13 cellular contexts compared by ENCODE assay signal in the genomic region with DNA sequence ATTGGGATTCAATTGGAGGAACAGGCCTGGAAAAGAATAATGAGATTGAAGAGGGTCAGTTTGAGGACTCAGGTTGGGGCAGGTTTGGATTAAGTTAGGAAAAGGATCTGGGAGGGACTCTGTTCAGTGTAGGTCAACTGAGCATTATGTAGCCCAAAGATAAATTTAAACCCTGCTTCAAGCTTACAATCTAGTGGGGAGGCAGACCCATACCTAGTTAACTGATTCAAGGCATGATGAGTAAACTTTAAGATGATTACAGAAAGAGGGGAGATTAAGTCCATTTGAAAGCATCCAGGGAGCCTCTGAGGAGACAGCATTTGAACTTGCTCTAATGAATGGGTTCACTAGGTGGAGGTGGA. TPM values are rescaled to one million over a fixed set of nuclear protein-coding genes. Genes with fewer than 3 reads are reported as not detected.
A peak's percentile ranks its signal among the peaks of the same experiment; 100 is the strongest.
DNase-seq lines count a peak whose midpoint lies in the region; ATAC-seq lines count a peak whose summit lies in the region.
"Had no signal": no experiment of that assay in that cellular context is flagged by ENCODE, and none has a peak within 500 bp of the region (broad histone marks: within the 10 kb centered on the region; RNA-seq: fewer than 3 reads in every experiment).

No MANE protein-coding gene starts in this region.

- H3K9me2 ChIP-seq in GM23248 (ENCODE audit: insufficient read depth) = no peaks in the 10 kb centered on the region

- H3K4me3 Mint-ChIP-seq in activated naive CD8-positive, alpha-beta T cell treated with anti-CD3 and anti-CD28 coated beads for 36 hours = peak overlapping the region; percentile 71
- peak overlapping the region in 8 of 10 donors; percentile 66 to 87 (median 82) for H3K4me3 Mint-ChIP-seq in naive thymus-derived CD4-positive, alpha-beta T cell

- ATAC-seq in naive thymus-derived CD4-positive, alpha-beta T cell = no peak
- ATAC-seq in esophagus mucosa (no peak), GM18520 (IDR thresholded peaks at IDR 0.05; ENCODE audit: unreplicated experiment) (no peak)

- H3K27me3 Mint-ChIP-seq in activated naive CD8-positive, alpha-beta T cell treated with anti-CD3 and anti-CD28 coated beads for 36 hours = no peaks in the 10 kb centered on the region
- H3K27me3 Mint-ChIP-seq in naive thymus-derived CD4-positive, alpha-beta T cell = peaks cover 0 to 33% (median 0%) of the 10 kb centered on the region in 5 donors

- H3K4me1 ChIP-seq in ACC112 (ENCODE audit: control insufficient read depth, insufficient read depth, low read length, unreplicated experiment) = peaks cover 41% of the 10 kb centered on the region
- H3K4me1 ChIP-seq in GM23248 (ENCODE audit: insufficient read depth) = peaks cover 41% of the 10 kb centered on the region
- H3K4me1 ChIP-seq in naive thymus-derived CD4-positive, alpha-beta T cell (ENCODE audit: control insufficient read depth in 2 of 2, insufficient read depth in 2 of 2, low read length in 2 of 2) = peaks cover 42 to 60% of the 10 kb centered on the region in 2 donors
- H3K4me1 ChIP-seq: breast epithelium had no signal

- peaks cover 4% of the 10 kb centered on the region for H3K9me3 Mint-ChIP-seq in activated naive CD8-positive, alpha-beta T cell treated with anti-CD3 and anti-CD28 coated beads for 36 hours
- H3K9me3 Mint-ChIP-seq in naive thymus-derived CD4-positive, alpha-beta T cell = no peaks in the 10 kb centered on the region

- H3K36me3 ChIP-seq in ACC112 (ENCODE audit: insufficient read depth, low read length) (no peaks in the 10 kb centered on the region; the same call in 1 of the 2 replicates), GM23248 (ENCODE audit: low read depth) (no peaks in the 10 kb centered on the region; the same call in 1 of the 2 replicates)
- H3K36me3 ChIP-seq in naive thymus-derived CD4-positive, alpha-beta T cell (ENCODE audit: control insufficient read depth in 2 of 3, insufficient read depth in 3 of 3, low read length in 3 of 3) = peaks cover 0 to 15% (median 0%) of the 10 kb centered on the region in 3 experiments
- H3K36me3 ChIP-seq: breast epithelium had no signal

- H3K9ac ChIP-seq in GM23248 = peak overlapping the region; percentile 31; the same call in 1 of the 2 replicates

- H3K27ac ChIP-seq in ACC112 (ENCODE audit: low read depth, low read length) (peak overlapping the region; percentile 87), GM23248 (peak overlapping the region; percentile 58)
- H3K27ac ChIP-seq in naive thymus-derived CD4-positive, alpha-beta T cell (ENCODE audit: low read depth, low read length) = peak overlapping the region; percentile 3

- no peaks in the 10 kb centered on the region for H4K20me1 ChIP-seq in GM23248 (ENCODE audit: insufficient read depth)

- peaks cover 50% of the 10 kb centered on the region for H3F3A ChIP-seq in GM23248 (ENCODE audit: insufficient read depth)

- DNase-seq in GM23248 = no peak
- no peak for DNase-seq in activated naive CD8-positive, alpha-beta T cell treated with anti-CD3 and anti-CD28 coated beads for 36 hours
- DNase-seq in naive thymus-derived CD4-positive, alpha-beta T cell = no peak
- no peak for DNase-seq in SW480 (ENCODE audit: low spot score)
- no peak for DNase-seq in AG08396 (ENCODE audit: low spot score)
- DNase-seq: DMS 273 treated with DMSO at 0.1 percent for 48 hours, glutamatergic neuron, H7 had no signal

- POLR2A ChIA-PET in naive thymus-derived CD4-positive, alpha-beta T cell (lab: Charles Lee) = interaction anchor here (1.4 to 53.8 kb wide), 3 partner anchors 9 to 35 kb away, joined by 6 to 3078 read pairs (median 16); partner anchors contain the start of genes AIF1, DDX39B, LST1 and LTA

- in situ Hi-C loops in GM23248 (cut with MboI) = no loop called here

- no peak overlapping the region for H2AFZ ChIP-seq in ACC112 (ENCODE audit: low read length, unreplicated experiment)
- H2AFZ ChIP-seq in GM23248 = no peak overlapping the region

- peak overlapping the region; percentile 92 for H3K27ac Mint-ChIP-seq in activated naive CD8-positive, alpha-beta T cell treated with anti-CD3 and anti-CD28 coated beads for 36 hours
- H3K27ac Mint-ChIP-seq in naive thymus-derived CD4-positive, alpha-beta T cell = peak overlapping the region; percentile 5 to 90 (median 88)

- H3K4me2 ChIP-seq in GM23248 (ENCODE audit: unreplicated experiment) = peak overlapping the region; percentile 65

- H3K36me3 Mint-ChIP-seq in activated naive CD8-positive, alpha-beta T cell treated with anti-CD3 and anti-CD28 coated beads for 36 hours = peaks cover 55% of the 10 kb centered on the region
- H3K36me3 Mint-ChIP-seq in naive thymus-derived CD4-positive, alpha-beta T cell = peaks cover 12 to 51% (median 18%) of the 10 kb centered on the region in 5 donors

- peaks cover 82% of the 10 kb centered on the region for H3K4me1 Mint-ChIP-seq in activated naive CD8-positive, alpha-beta T cell treated with anti-CD3 and anti-CD28 coated beads for 36 hours
- H3K4me1 Mint-ChIP-seq in naive thymus-derived CD4-positive, alpha-beta T cell = peaks cover 60 to 84% (median 69%) of the 10 kb centered on the region in 7 donors

- CTCF ChIA-PET in naive thymus-derived CD4-positive, alpha-beta T cell (lab: Charles Lee) = interaction anchor here (2.4 to 6.5 kb wide), 2 partner anchors 20 to 37 kb away, joined by 14 to 57 read pairs; partner anchors contain the start of gene LTB

- H3K79me2 ChIP-seq in ACC112 (ENCODE audit: control insufficient read depth, insufficient read depth, low read length, unreplicated experiment) (peaks cover 4% of the 10 kb centered on the region), GM23248 (ENCODE audit: insufficient read depth) (no peaks in the 10 kb centered on the region)

- H3K4me3 ChIP-seq in ACC112 (ENCODE audit: low read depth, low read length) = 0 out of 2 replicates have a peak overlapping the region, but pooled peaks have one; percentile 1
- H3K4me3 ChIP-seq in GM23248 = no peak overlapping the region
- H3K4me3 ChIP-seq in naive thymus-derived CD4-positive, alpha-beta T cell (ENCODE audit: low read length) = no peak overlapping the region
- H3K4me3 ChIP-seq: breast epithelium had no signal

- no peaks in the 10 kb centered on the region for H3K27me3 ChIP-seq in ACC112 (ENCODE audit: insufficient read depth, low read length)
- H3K27me3 ChIP-seq in GM23248 (replicated peaks; ENCODE audit: insufficient read depth) = no peaks in the 10 kb centered on the region
- no peaks in the 10 kb centered on the region for H3K27me3 ChIP-seq in naive thymus-derived CD4-positive, alpha-beta T cell (ENCODE audit: control insufficient read depth in 2 of 2, insufficient read depth in 2 of 2, low read length in 2 of 2)
- H3K27me3 ChIP-seq: breast epithelium had no signal

- intact Hi-C loops in naive thymus-derived CD4-positive, alpha-beta T cell (cut with micrococcal nuclease) = no loop called here

- H3K9me3 ChIP-seq in GM23248 (ENCODE audit: low read depth) = no peaks in the 10 kb centered on the region
- no peaks in the 10 kb centered on the region for H3K9me3 ChIP-seq in naive thymus-derived CD4-positive, alpha-beta T cell (ENCODE audit: control insufficient read depth in 2 of 3, low read length in 3 of 3)
- H3K9me3 ChIP-seq: breast epithelium had no signal

RNA-seq across cellular contexts. Expression of gene LTA, which starts 11.4 kb away (rescaled TPM):
- total RNA-seq in GM23248 (2014; rRNA removed; shearing (Covaris generic)) = not detected in 2 replicates
- not detected in 2 replicates for polyA plus RNA-seq in GM23248 (2016; fragmentation: Nextera tagmentation; extraction: Ambion mirVana)
- total RNA-seq in activated naive CD8-positive, alpha-beta T cell treated with anti-CD3 and anti-CD28 coated beads for 36 hours = 100 to 1,000 TPM; 328 to 335 TPM
- total RNA-seq in naive thymus-derived CD4-positive, alpha-beta T cell = 100 to 1,000 TPM in 1 of 5 experiments, 10 to 100 TPM in 4; 12.3 to 110 (median 20.2) TPM
- polyA plus RNA-seq in naive thymus-derived CD4-positive, alpha-beta T cell = 10 to 100 TPM; 24.0 to 27.5 TPM
- not detected for total RNA-seq in esophagus mucosa
- total RNA-seq: H7, myocyte had no signal

RNA-seq across cellular contexts. Expression of gene NFKBIL1, which starts 13.3 kb away (rescaled TPM):
- total RNA-seq in GM23248 (2014; rRNA removed; shearing (Covaris generic)) = 20.4 and 22.9 TPM in 2 replicates
- polyA plus RNA-seq in GM23248 (2016; fragmentation: Nextera tagmentation; extraction: Ambion mirVana) = 12.3 and 15.0 TPM in 2 replicates
- total RNA-seq in activated naive CD8-positive, alpha-beta T cell treated with anti-CD3 and anti-CD28 coated beads for 36 hours = 10 to 100 TPM; 10.6 TPM
- 10 to 100 TPM in 4 of 5 experiments, 1 to 10 TPM in 1; 8.7 to 17.2 (median 11.6) TPM for total RNA-seq in naive thymus-derived CD4-positive, alpha-beta T cell
- polyA plus RNA-seq in naive thymus-derived CD4-positive, alpha-beta T cell = 10 to 100 TPM in 1 of 2 donors, 1 to 10 TPM in 1; 9.4 to 13.8 TPM
- 13.9 TPM for total RNA-seq in esophagus mucosa

RNA-seq across cellular contexts. Expression of gene ATP6V1G2, which starts 14.3 kb away (rescaled TPM):
- total RNA-seq in GM23248 (2014; rRNA removed; shearing (Covaris generic)) = 0.89 and 1.8 TPM in 2 replicates
- 2.8 and 3.5 TPM in 2 replicates for polyA plus RNA-seq in GM23248 (2016; fragmentation: Nextera tagmentation; extraction: Ambion mirVana)
- total RNA-seq in activated naive CD8-positive, alpha-beta T cell treated with anti-CD3 and anti-CD28 coated beads for 36 hours = 1 to 10 TPM; 1.0 to 1.5 TPM
- 1 to 10 TPM; 2.7 to 7.5 (median 4.8) TPM for total RNA-seq in naive thymus-derived CD4-positive, alpha-beta T cell
- polyA plus RNA-seq in naive thymus-derived CD4-positive, alpha-beta T cell = 1 to 10 TPM in 1 of 2 donors, under 1 TPM in 1; 0.38 to 1.9 TPM
- not detected for total RNA-seq in esophagus mucosa

RNA-seq across cellular contexts. Expression of gene TNF, which starts 14.7 kb away (rescaled TPM):
- total RNA-seq in GM23248 (2014; rRNA removed; shearing (Covaris generic)) = not detected in 2 replicates
- polyA plus RNA-seq in GM23248 (2016; fragmentation: Nextera tagmentation; extraction: Ambion mirVana) = 0.11 TPM in 1 of 2 replicates, not detected in the other
- total RNA-seq in activated naive CD8-positive, alpha-beta T cell treated with anti-CD3 and anti-CD28 coated beads for 36 hours = 100 to 1,000 TPM; 114 to 115 TPM
- total RNA-seq in naive thymus-derived CD4-positive, alpha-beta T cell = 100 to 1,000 TPM in 1 of 5 experiments, 10 to 100 TPM in 1, 1 to 10 TPM in 3; 5.4 to 125 (median 8.7) TPM
- polyA plus RNA-seq in naive thymus-derived CD4-positive, alpha-beta T cell = 1 to 10 TPM in 1 of 2 donors, under 1 TPM in 1; 0.73 to 1.1 TPM
- 0.24 TPM for total RNA-seq in esophagus mucosa
- total RNA-seq: H7, myocyte had no signal

RNA-seq across cellular contexts. Expression of gene DDX39B, which starts 18.9 kb away (rescaled TPM):
- 319 and 415 TPM in 2 replicates for total RNA-seq in GM23248 (2014; rRNA removed; shearing (Covaris generic))
- 197 and 204 TPM in 2 replicates for polyA plus RNA-seq in GM23248 (2016; fragmentation: Nextera tagmentation; extraction: Ambion mirVana)
- total RNA-seq in activated naive CD8-positive, alpha-beta T cell treated with anti-CD3 and anti-CD28 coated beads for 36 hours = 100 to 1,000 TPM; 570 to 580 TPM
- 100 to 1,000 TPM; 443 to 761 (median 546) TPM for total RNA-seq in naive thymus-derived CD4-positive, alpha-beta T cell
- polyA plus RNA-seq in naive thymus-derived CD4-positive, alpha-beta T cell = 100 to 1,000 TPM; 106 to 125 TPM
- 174 TPM for total RNA-seq in esophagus mucosa

Comparison
In these comparisons a context has a peak if more than half of its experiments do, and no peak if none do; other contexts are left out.
1. H3K27ac ChIP-seq: peak in every context shown above with its lines; median percentile 87 in ACC112; 58 in GM23248; 3 in naive thymus-derived CD4-positive, alpha-beta T cell.
2. RNA of gene LTA, which starts 11.4 kb away (total RNA-seq): 328 to 335 TPM in activated naive CD8-positive, alpha-beta T cell treated with anti-CD3 and anti-CD28 coated beads for 36 hours and 12.3 to 110 TPM in naive thymus-derived CD4-positive, alpha-beta T cell; not detected in esophagus mucosa (single experiment) and not detected in GM23248; every median in the first group is over 10 times any median in the second.